8 cellular contexts compared by ENCODE assay signal in the genomic region with DNA sequence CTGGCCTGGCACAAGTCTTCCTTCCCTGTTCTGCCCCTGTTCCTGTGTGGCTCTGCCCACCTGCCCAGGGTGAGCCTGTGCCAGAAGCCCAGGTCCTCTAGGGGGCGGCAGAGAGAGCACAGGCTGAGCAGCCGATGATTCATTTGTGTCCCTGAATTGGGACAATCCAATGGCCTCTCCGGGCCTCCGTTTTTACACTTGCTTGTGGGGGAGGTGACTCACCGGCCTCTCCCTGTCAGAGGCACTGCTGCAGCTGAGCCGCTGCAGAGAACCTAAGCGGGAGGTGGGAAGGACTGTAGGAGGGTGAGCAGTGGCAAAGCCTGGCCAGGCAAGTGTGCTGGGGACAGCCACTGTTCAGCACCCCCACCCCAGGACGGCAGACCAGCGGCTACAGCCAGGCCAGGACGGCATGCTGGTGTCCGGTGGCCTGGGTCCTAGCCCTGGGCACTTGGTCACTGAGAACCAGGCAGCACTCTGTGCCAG.
DNase-seq lines count a peak whose midpoint lies in the region; ATAC-seq and TF ChIP-seq lines count a peak whose summit lies in the region.

No MANE protein-coding gene starts in this region.

- peaks cover 5 to 9% of the 10 kb centered on the region in 2 donors for H3K4me1 ChIP-seq in left lung

- DNase-seq in AG08395 (ENCODE audit: low spot score) (peak; percentile 92), NCI-H2196 treated with DMSO at 0.1 percent for 48 hours (lab: John Stamatoyannopoulos, UW; ENCODE audit: unreplicated experiment) (peak; percentile 54), left lung (peak; percentile 81 to 85)
- DNase-seq in activated CD4-positive, CD25-positive, alpha-beta regulatory T cell (lab: John Stamatoyannopoulos, UW) = peak in 3 of 4 experiments; percentile 8 to 43 (median 31)
- DNase-seq in stimulated activated CD4-positive, alpha-beta T cell treated with anti-CD3 and anti-CD28 coated beads, TNF-alpha, amount 100 ng/mL, for 1 hour (ENCODE audit: low read depth in 3 of 3, low spot score in 1 of 3) = peak in 2 of 3 donors; percentile 3 to 46

- H3K27me3 ChIP-seq in left lung = peaks cover 0 to 19% of the 10 kb centered on the region in 2 donors

- intact Hi-C loops in left lung (cut with DNase I) = no loop called here

- H3K36me3 ChIP-seq in left lung = no peaks in the 10 kb centered on the region

- H3K9me3 ChIP-seq in left lung = no peaks in the 10 kb centered on the region

- TF ChIP-seq CTCF in left lung (IDR thresholded peaks at IDR 0.05) = peak; percentile 66 to 68

- ATAC-seq in GM18907 (IDR thresholded peaks at IDR 0.05; ENCODE audit: unreplicated experiment) = peak; percentile 59
- peak; percentile 46 for ATAC-seq in HG03139 (IDR thresholded peaks at IDR 0.05; ENCODE audit: unreplicated experiment)
- ATAC-seq in left lung = peak; percentile 97

- H3K4me3 ChIP-seq in left lung = no peak overlapping the region

- peak overlapping the region; percentile 54 for H3K27ac ChIP-seq in cingulate gyrus (ENCODE audit: low read depth, low read length)
- no peak overlapping the region for H3K27ac ChIP-seq in left lung

Comparison
In these comparisons a context has a peak if more than half of its experiments do, and no peak if none do; other contexts are left out.
1. DNase-seq: peak in every context shown above with its lines; median percentile 92 in AG08395; 83 in left lung; 54 in NCI-H2196 treated with DMSO at 0.1 percent for 48 hours; 31 in activated CD4-positive, CD25-positive, alpha-beta regulatory T cell; 24 in stimulated activated CD4-positive, alpha-beta T cell treated with anti-CD3 and anti-CD28 coated beads, TNF-alpha, amount 100 ng/mL, for 1 hour.
2. ATAC-seq: peak in every context shown above with its lines; median percentile 97 in left lung; 59 in GM18907; 46 in HG03139.